Comparison of ENCODE assay signal across 1 cellular context in the genomic region with DNA sequence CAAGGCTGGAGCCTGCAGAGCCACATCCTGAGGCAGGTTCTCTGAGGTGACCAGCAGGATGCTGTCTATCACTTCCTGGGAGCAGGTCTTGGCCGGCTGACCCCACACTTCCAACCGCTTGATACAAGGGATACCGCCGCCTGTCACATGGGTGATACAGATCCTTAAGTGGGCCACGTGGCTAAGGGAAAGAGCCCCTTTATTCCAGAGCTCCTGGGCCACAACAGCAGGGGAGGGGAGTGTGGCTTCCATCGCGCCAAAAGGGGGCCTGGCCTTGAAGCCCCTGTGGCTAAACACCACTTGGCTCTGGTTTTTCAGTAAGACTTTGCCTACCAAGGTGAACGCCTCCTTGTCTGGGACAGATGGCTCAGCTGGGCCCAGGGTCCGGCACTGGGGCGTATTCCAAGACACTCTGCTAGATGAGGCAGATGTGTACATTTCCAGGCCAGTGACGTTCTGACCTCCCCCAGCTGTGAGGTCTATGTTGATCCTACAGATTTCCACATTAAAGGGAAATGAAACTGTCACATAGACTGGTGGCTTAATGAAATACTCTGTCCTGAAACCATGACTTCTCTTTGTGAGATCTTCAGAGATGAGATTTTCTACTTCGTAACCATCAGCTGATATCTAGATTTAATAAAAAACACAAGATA.
A peak's percentile ranks its signal among the peaks of the same experiment; 100 is the strongest.
TF ChIP-seq lines count a peak whose summit lies in the region.

No MANE protein-coding gene starts in this region.

TF ChIP-seq in HepG2, 621 proteins besides CTCF, POLR2A, EP300 and RAD21:
- TF ChIP-seq GATAD2A (CRISPR knock-in tag; IDR thresholded peaks at IDR 0.05) (no peak), FIP1L1 (IDR thresholded peaks at IDR 0.05; ENCODE audit: borderline replicate concordance, insufficient read depth, low read depth, low read length) (no peak), ARNTL (CRISPR knock-in tag; IDR thresholded peaks at IDR 0.05) (no peak), SMAD9 (CRISPR knock-in tag; IDR thresholded peaks at IDR 0.05) (no peak), ZNF839 (CRISPR knock-in tag; IDR thresholded peaks at IDR 0.05; ENCODE audit: borderline replicate concordance) (no peak), KMT2A (CRISPR knock-in tag; IDR thresholded peaks at IDR 0.05) (no peak), ZFX (CRISPR knock-in tag; IDR thresholded peaks at IDR 0.05; ENCODE audit: low read depth) (no peak), RARA (CRISPR knock-in tag; IDR thresholded peaks at IDR 0.05) (no peak), ZNF652 (CRISPR knock-in tag; IDR thresholded peaks at IDR 0.05; ENCODE audit: borderline replicate concordance, low read depth) (no peak), REL (CRISPR knock-in tag; conservative IDR thresholded peaks at IDR 0.05) (no peak), ERF (CRISPR knock-in tag; IDR thresholded peaks at IDR 0.05) (no peak), ZNF207 (IDR thresholded peaks at IDR 0.05; ENCODE audit: borderline replicate concordance) (no peak), RXRA (CRISPR knock-in tag; IDR thresholded peaks at IDR 0.05) (0 out of 2 replicates have a peak, but pooled peaks have one; percentile 15), MXD4 (CRISPR knock-in tag; IDR thresholded peaks at IDR 0.05) (no peak), ZNF607 (CRISPR knock-in tag; IDR thresholded peaks at IDR 0.05; ENCODE audit: borderline replicate concordance) (0 out of 2 replicates have a peak, but pooled peaks have one; percentile 34), ZNF235 (CRISPR knock-in tag; IDR thresholded peaks at IDR 0.05; ENCODE audit: borderline replicate concordance) (no peak), ZNF143 (CRISPR knock-in tag; IDR thresholded peaks at IDR 0.05) (0 out of 2 replicates have a peak, but pooled peaks have one; percentile 28), RFXAP (CRISPR knock-in tag; IDR thresholded peaks at IDR 0.05; ENCODE audit: borderline replicate concordance) (no peak), EED (CRISPR knock-in tag; IDR thresholded peaks at IDR 0.05) (peak; percentile 53; the same call in 1 of the 2 replicates), NFKB2 (CRISPR knock-in tag; IDR thresholded peaks at IDR 0.05; ENCODE audit: borderline replicate concordance) (0 out of 2 replicates have a peak, but pooled peaks have one; percentile 67), JDP2 (CRISPR knock-in tag; IDR thresholded peaks at IDR 0.05; ENCODE audit: borderline replicate concordance) (no peak), MAZ (IDR thresholded peaks at IDR 0.05; ENCODE audit: borderline replicate concordance, low read depth, low read length) (no peak), MAZ (CRISPR knock-in tag; IDR thresholded peaks at IDR 0.05; ENCODE audit: low read depth) (0 out of 2 replicates have a peak, but pooled peaks have one; percentile 22), HOXA9 (CRISPR knock-in tag; IDR thresholded peaks at IDR 0.05; ENCODE audit: borderline replicate concordance) (no peak), ZNF101 (CRISPR knock-in tag; IDR thresholded peaks at IDR 0.05; ENCODE audit: borderline replicate concordance, low read depth) (no peak)
- TF ChIP-seq, protein P1, sequence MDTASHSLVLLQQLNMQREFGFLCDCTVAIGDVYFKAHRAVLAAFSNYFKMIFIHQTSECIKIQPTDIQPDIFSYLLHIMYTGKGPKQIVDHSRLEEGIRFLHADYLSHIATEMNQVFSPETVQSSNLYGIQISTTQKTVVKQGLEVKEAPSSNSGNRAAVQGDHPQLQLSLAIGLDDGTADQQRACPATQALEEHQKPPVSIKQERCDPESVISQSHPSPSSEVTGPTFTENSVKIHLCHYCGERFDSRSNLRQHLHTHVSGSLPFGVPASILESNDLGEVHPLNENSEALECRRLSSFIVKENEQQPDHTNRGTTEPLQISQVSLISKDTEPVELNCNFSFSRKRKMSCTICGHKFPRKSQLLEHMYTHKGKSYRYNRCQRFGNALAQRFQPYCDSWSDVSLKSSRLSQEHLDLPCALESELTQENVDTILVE (CRISPR knock-in tag; IDR thresholded peaks at IDR 0.05), result 0 out of 2 replicates have a peak, but pooled peaks have one; percentile 0
- TF ChIP-seq, protein P2, sequence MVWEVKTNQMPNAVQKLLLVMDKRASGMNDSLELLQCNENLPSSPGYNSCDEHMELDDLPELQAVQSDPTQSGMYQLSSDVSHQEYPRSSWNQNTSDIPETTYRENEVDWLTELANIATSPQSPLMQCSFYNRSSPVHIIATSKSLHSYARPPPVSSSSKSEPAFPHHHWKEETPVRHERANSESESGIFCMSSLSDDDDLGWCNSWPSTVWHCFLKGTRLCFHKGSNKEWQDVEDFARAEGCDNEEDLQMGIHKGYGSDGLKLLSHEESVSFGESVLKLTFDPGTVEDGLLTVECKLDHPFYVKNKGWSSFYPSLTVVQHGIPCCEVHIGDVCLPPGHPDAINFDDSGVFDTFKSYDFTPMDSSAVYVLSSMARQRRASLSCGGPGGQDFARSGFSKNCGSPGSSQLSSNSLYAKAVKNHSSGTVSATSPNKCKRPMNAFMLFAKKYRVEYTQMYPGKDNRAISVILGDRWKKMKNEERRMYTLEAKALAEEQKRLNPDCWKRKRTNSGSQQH (CRISPR knock-in tag; IDR thresholded peaks at IDR 0.05; ENCODE audit: low read depth), result no peak
- TF ChIP-seq, protein P3, sequence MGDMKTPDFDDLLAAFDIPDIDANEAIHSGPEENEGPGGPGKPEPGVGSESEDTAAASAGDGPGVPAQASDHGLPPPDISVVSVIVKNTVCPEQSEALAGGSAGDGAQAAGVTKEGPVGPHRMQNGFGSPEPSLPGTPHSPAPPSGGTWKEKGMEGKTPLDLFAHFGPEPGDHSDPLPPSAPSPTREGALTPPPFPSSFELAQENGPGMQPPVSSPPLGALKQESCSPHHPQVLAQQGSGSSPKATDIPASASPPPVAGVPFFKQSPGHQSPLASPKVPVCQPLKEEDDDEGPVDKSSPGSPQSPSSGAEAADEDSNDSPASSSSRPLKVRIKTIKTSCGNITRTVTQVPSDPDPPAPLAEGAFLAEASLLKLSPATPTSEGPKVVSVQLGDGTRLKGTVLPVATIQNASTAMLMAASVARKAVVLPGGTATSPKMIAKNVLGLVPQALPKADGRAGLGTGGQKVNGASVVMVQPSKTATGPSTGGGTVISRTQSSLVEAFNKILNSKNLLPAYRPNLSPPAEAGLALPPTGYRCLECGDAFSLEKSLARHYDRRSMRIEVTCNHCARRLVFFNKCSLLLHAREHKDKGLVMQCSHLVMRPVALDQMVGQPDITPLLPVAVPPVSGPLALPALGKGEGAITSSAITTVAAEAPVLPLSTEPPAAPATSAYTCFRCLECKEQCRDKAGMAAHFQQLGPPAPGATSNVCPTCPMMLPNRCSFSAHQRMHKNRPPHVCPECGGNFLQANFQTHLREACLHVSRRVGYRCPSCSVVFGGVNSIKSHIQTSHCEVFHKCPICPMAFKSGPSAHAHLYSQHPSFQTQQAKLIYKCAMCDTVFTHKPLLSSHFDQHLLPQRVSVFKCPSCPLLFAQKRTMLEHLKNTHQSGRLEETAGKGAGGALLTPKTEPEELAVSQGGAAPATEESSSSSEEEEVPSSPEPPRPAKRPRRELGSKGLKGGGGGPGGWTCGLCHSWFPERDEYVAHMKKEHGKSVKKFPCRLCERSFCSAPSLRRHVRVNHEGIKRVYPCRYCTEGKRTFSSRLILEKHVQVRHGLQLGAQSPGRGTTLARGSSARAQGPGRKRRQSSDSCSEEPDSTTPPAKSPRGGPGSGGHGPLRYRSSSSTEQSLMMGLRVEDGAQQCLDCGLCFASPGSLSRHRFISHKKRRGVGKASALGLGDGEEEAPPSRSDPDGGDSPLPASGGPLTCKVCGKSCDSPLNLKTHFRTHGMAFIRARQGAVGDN (CRISPR knock-in tag; IDR thresholded peaks at IDR 0.05), result peak; percentile 25; the same call in 1 of the 2 replicates
- TF ChIP-seq, protein P4, sequence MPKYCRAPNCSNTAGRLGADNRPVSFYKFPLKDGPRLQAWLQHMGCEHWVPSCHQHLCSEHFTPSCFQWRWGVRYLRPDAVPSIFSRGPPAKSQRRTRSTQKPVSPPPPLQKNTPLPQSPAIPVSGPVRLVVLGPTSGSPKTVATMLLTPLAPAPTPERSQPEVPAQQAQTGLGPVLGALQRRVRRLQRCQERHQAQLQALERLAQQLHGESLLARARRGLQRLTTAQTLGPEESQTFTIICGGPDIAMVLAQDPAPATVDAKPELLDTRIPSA (CRISPR knock-in tag; IDR thresholded peaks at IDR 0.05; ENCODE audit: borderline replicate concordance), result no peak
- TF ChIP-seq, protein P5, sequence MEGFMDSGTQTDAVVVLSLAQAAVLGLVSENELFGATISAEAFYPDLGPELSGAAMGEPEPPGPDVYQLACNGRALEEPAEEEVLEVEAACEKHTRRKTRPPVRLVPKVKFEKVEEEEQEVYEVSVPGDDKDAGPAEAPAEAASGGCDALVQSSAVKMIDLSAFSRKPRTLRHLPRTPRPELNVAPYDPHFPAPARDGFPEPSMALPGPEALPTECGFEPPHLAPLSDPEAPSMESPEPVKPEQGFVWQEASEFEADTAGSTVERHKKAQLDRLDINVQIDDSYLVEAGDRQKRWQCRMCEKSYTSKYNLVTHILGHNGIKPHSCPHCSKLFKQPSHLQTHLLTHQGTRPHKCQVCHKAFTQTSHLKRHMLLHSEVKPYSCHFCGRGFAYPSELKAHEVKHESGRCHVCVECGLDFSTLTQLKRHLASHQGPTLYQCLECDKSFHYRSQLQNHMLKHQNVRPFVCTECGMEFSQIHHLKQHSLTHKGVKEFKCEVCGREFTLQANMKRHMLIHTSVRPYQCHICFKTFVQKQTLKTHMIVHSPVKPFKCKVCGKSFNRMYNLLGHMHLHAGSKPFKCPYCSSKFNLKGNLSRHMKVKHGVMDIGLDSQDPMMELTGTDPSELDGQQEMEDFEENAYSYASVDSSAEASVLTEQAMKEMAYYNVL (CRISPR knock-in tag; IDR thresholded peaks at IDR 0.05; ENCODE audit: borderline replicate concordance), result no peak
